In genomic region chr19:19176950-19177349, GRCh38 we compare ENCODE assay signal across 22 cellular contexts. TPM values are rescaled to one million over a fixed set of nuclear protein-coding genes. Genes with fewer than 3 reads are reported as not detected.
A peak's percentile ranks its signal among the peaks of the same experiment; 100 is the strongest.
DNase-seq lines count a peak whose midpoint lies in the region; ATAC-seq, FAIRE-seq and TF ChIP-seq lines count a peak whose summit lies in the region.
"Had no signal": no experiment of that assay in that cellular context is flagged by ENCODE, and none has a peak within 500 bp of the region (broad histone marks: within the 10 kb centered on the region; RNA-seq: fewer than 3 reads in every experiment).

No MANE protein-coding gene starts in this region.

- no peak overlapping the region for H2BK120ac ChIP-seq in IMR-90 (ENCODE audit: low read depth, low read length)

- H3K4me2 ChIP-seq in IMR-90 (ENCODE audit: low read depth, low read length) (no peak overlapping the region), K562 (ENCODE audit: insufficient read depth, low read length) (no peak overlapping the region)
- H3K4me2 ChIP-seq: A549; BLaER1 treated with 17β-estradiol and CSF1 and Interleukin-3, amounts not matched to agents 10 nM and 100 nM had no signal

- TF ChIP-seq CTCF in IMR-90 (conservative IDR thresholded peaks at IDR 0.05; ENCODE audit: low read depth, low read length) (no peak), K562 (IDR thresholded peaks at IDR 0.05 in 2 of 3, conservative IDR thresholded peaks at IDR 0.05 in 1 of 3; ENCODE audit: insufficient read depth in 2 of 3, low read depth in 1 of 3, low read length in 3 of 3) (no peak)

- H3K56ac ChIP-seq in IMR-90 (ENCODE audit: extremely low read depth, insufficient read depth, low read length), result no peak overlapping the region

- in situ Hi-C loops in IMR-90 (cut with MboI; ENCODE audit: low sequenced_read_pairs) (no loop called here), K562 (cut with MboI) (no loop called here)

- no peak overlapping the region for H4K8ac ChIP-seq in IMR-90 (ENCODE audit: low read depth in 2 of 2, low read length in 2 of 2)

- no peaks in the 10 kb centered on the region; the same call in 1 of the 2 replicates for H4K20me1 ChIP-seq in IMR-90 (ENCODE audit: insufficient read depth, low read length)
- H4K20me1 ChIP-seq in K562 (replicated peaks; ENCODE audit: control insufficient read depth, insufficient read depth, low read length), result no peaks in the 10 kb centered on the region

- H3K27me3 ChIP-seq in IMR-90 (ENCODE audit: control insufficient read depth, insufficient read depth, low read length) (no peaks in the 10 kb centered on the region), K562 (ENCODE audit: control insufficient read depth in 2 of 2, insufficient read depth in 2 of 2, low read length in 2 of 2) (no peaks in the 10 kb centered on the region)
- H3K27me3 ChIP-seq: BLaER1 treated with 17β-estradiol and CSF1 and Interleukin-3, amounts not matched to agents 10 nM and 100 nM had no signal

- H2AFZ ChIP-seq in IMR-90 (replicated peaks; ENCODE audit: low read length, poor library complexity) (no peak overlapping the region), K562 (ENCODE audit: low read depth, low read length) (no peak overlapping the region)

- H3K36me3 ChIP-seq in IMR-90 (ENCODE audit: control insufficient read depth, insufficient read depth, low read length), result peaks cover 26% of the 10 kb centered on the region
- peaks cover 25% of the 10 kb centered on the region; the same call in 1 of the 3 replicates for H3K36me3 ChIP-seq in K562 (ENCODE audit: control insufficient read depth, insufficient read depth, low read length)

- no peak overlapping the region for H3K4ac ChIP-seq in IMR-90 (ENCODE audit: low read depth, low read length)

- H3K23ac ChIP-seq in IMR-90 (ENCODE audit: low read depth, low read length), result no peak overlapping the region

- no peak for FAIRE-seq in K562 (lab: Jason Lieb, UNC)
- FAIRE-seq: A549, H54 had no signal

- POLR2A ChIA-PET in IMR-90 (lab: Charles Lee; ENCODE audit: unreplicated experiment) (no interaction called here), K562 (lab: Yijun Ruan, JAX) (no interaction called here)

- no peak for TF ChIP-seq RAD21 in IMR-90 (IDR thresholded peaks at IDR 0.05; ENCODE audit: low read length)
- TF ChIP-seq RAD21 in K562 (CRISPR knock-in tag; conservative IDR thresholded peaks at IDR 0.05 in 1 of 2, IDR thresholded peaks at IDR 0.05 in 1 of 2), result no peak

- TF ChIP-seq EP300 in K562 (IDR thresholded peaks at IDR 0.05; ENCODE audit: low read length), result no peak

- DNase-seq in EH (ENCODE audit: low read depth), result peak; percentile 14
- no peak for DNase-seq in IMR-90
- peak; percentile 25 to 61 (median 54) for DNase-seq in K562 (ENCODE audit: extremely low read depth in 1 of 4, low spot score in 3 of 4)
- DNase-seq in central memory CD4-positive, alpha-beta T cell, result no peak
- DNase-seq: CD8-positive, alpha-beta T cell; DMS53; KG1; MV-4-11; NCI-H1417; NCI-H187; NCI-H2107; NCI-H2227 treated with DMSO at 0.1 percent for 48 hours; NCI-H510A treated with DMSO at 0.1 percent for 48 hours; PC-3; RPMI8226; SIG-M5; T-helper 1 cell had no signal

- H2AK9ac ChIP-seq in IMR-90 (replicated peaks; ENCODE audit: low read depth, low read length, poor library complexity), result no peak overlapping the region

- CTCF ChIA-PET in IMR-90 (lab: Yijun Ruan, JAX) (no interaction called here), K562 (lab: Yijun Ruan, JAX; ENCODE audit: low intra/inter-chr PET ratio) (interaction anchor here (1.0 kb wide), 1 partner anchor 48 kb away, joined by 3 read pairs; no protein-coding TSS in a partner anchor)

- peaks cover 3% of the 10 kb centered on the region; the same call in 1 of the 2 replicates for H3K9me3 ChIP-seq in IMR-90 (ENCODE audit: control insufficient read depth, insufficient read depth, low read length)
- no peaks in the 10 kb centered on the region for H3K9me3 ChIP-seq in K562 (replicated peaks; ENCODE audit: control insufficient read depth, insufficient read depth, low read depth, low read length)
- H3K9me3 ChIP-seq: A549 had no signal

- H3K14ac ChIP-seq in IMR-90 (replicated peaks; ENCODE audit: low read depth, low read length), result no peak overlapping the region

- H3K27ac ChIP-seq in IMR-90 (ENCODE audit: insufficient read depth, low read length), result no peak overlapping the region
- no peak overlapping the region for H3K27ac ChIP-seq in K562 (ENCODE audit: extremely low read depth, low read depth, low read length)
- H3K27ac ChIP-seq: A549; BLaER1 treated with 17β-estradiol and CSF1 and Interleukin-3, amounts not matched to agents 10 nM and 100 nM had no signal

- dilution Hi-C loops in IMR-90 (cut with HindIII; ENCODE audit: low sequenced_read_pairs, unreplicated experiment), result no loop called here

- no peak overlapping the region for H2BK15ac ChIP-seq in IMR-90 (ENCODE audit: low read depth, low read length)

- no peak overlapping the region for H3K4me3 ChIP-seq in IMR-90 (ENCODE audit: insufficient read depth, low read depth, low read length)
- H3K4me3 ChIP-seq in K562, result no peak overlapping the region
- H3K4me3 ChIP-seq: A549; BLaER1 treated with 17β-estradiol and CSF1 and Interleukin-3, amounts not matched to agents 10 nM and 100 nM had no signal

- no peaks in the 10 kb centered on the region for H3K79me2 ChIP-seq in K562 (ENCODE audit: control insufficient read depth, insufficient read depth, low read length)

- peaks cover 6% of the 10 kb centered on the region for H3K9me1 ChIP-seq in IMR-90 (ENCODE audit: insufficient read depth, low read length)
- H3K9me1 ChIP-seq in K562 (ENCODE audit: control insufficient read depth, insufficient read depth, low read length), result peaks cover 9% of the 10 kb centered on the region

- H4K91ac ChIP-seq in IMR-90 (ENCODE audit: insufficient read depth, low read depth, low read length), result no peak overlapping the region

- H2AK5ac ChIP-seq in IMR-90 (ENCODE audit: low read depth, low read length), result no peak overlapping the region

- H3K4me1 ChIP-seq in IMR-90 (ENCODE audit: control insufficient read depth, insufficient read depth, low read length) (peaks cover 7% of the 10 kb centered on the region), K562 (replicated peaks in 1 of 2; ENCODE audit: control insufficient read depth in 2 of 2, insufficient read depth in 2 of 2, low read length in 2 of 2) (peaks cover 23 to 37% of the 10 kb centered on the region in 2 experiments)

- intact Hi-C loops in IMR-90 (cut with micrococcal nuclease), result loop anchor here (10.0 kb wide), 1 partner anchor 112 kb away; the partner anchor contains the start of gene SLC25A42
- intact Hi-C loops in K562 (cut with micrococcal nuclease), result no loop called here

- no peak overlapping the region for H2BK5ac ChIP-seq in IMR-90 (ENCODE audit: low read depth, low read length, poor library complexity, severe bottlenecking)

- no peak for ATAC-seq in IMR-90 (ENCODE audit: low read depth)
- ATAC-seq in K562, result no peak
- no peak for ATAC-seq in GM21825 (IDR thresholded peaks at IDR 0.05; ENCODE audit: unreplicated experiment)
- no peak for ATAC-seq in HG03135 (IDR thresholded peaks at IDR 0.05; ENCODE audit: unreplicated experiment)
- ATAC-seq: A549; CD8-positive, alpha-beta T cell; PC-3 had no signal

- no peak overlapping the region for H3K18ac ChIP-seq in IMR-90 (ENCODE audit: low read depth, low read length)

- no CpG with 5 or more reads among the region's 8 CpGs for WGBS in IMR-90 (ENCODE audit: extremely low coverage in 2 of 2, insufficient read length in 1 of 2), 2 experiments
- 67% methylated on average over 8 of the region's 8 CpGs for WGBS in K562 (ENCODE audit: insufficient coverage, low coverage, missing lambda C conversion rate)

- no peak overlapping the region for H4K5ac ChIP-seq in IMR-90 (ENCODE audit: low read depth, low read length)

- no peak overlapping the region for H3K9ac ChIP-seq in IMR-90 (ENCODE audit: low read depth, low read length)
- 0 out of 4 replicates have a peak overlapping the region, but pooled peaks of 1 of the 2 experiments have one; percentile 10 for H3K9ac ChIP-seq in K562 (ENCODE audit: insufficient read depth in 1 of 2, low read depth in 2 of 2, low read length in 2 of 2)
- H3K9ac ChIP-seq: BLaER1 treated with 17β-estradiol and CSF1 and Interleukin-3, amounts not matched to agents 10 nM and 100 nM had no signal

- H3K79me1 ChIP-seq in IMR-90 (ENCODE audit: low read depth in 1 of 2, low read length in 2 of 2), result no peaks in the 10 kb centered on the region

- TF ChIP-seq POLR2A in IMR-90 (IDR thresholded peaks at IDR 0.05; ENCODE audit: low read depth, low read length) (no peak), K562 (conservative IDR thresholded peaks at IDR 0.05) (no peak)

- no peak overlapping the region for H2BK20ac ChIP-seq in IMR-90 (ENCODE audit: low read depth, low read length)

- BruUV-seq in IMR-90 (replicated peaks; lab: Mats Ljungman, UMichigan) (no TSS peak), K562 (replicated peaks; lab: Mats Ljungman, UMichigan) (no TSS peak)

RNA-seq across cellular contexts. Expression of gene MEF2B, which starts 6.9 kb away (rescaled TPM):
- total RNA-seq in IMR-90 (2012; rRNA removed), result under 0.01 and 0.18 TPM in 2 replicates
- 0.80 and 0.94 TPM in 2 replicates for polyA plus RNA-seq in IMR-90 (2012; rRNA removed)
- polyA plus RNA-seq in IMR-90 (2012; cell fraction: cytosol; rRNA removed), result 0.35 and 0.53 TPM in 2 replicates
- polyA plus RNA-seq in IMR-90 (2012; cell fraction: nucleus; rRNA removed; ENCODE audit: low replicate concordance), result 4.8 and 7.4 TPM in 2 replicates
- 1.4 TPM in 1 of 2 replicates, not detected in the other for total RNA-seq in K562 (2011; cell fraction: chromatin; rRNA removed; ENCODE audit: low replicate concordance)
- 1.2 and 1.7 TPM in 2 replicates for total RNA-seq in K562 (2011; cell fraction: nucleolus; rRNA removed)
- 1.4 and 1.8 TPM in 2 replicates for total RNA-seq in K562 (2011; cell fraction: nucleoplasm; rRNA removed)
- total RNA-seq in K562 (2014; rRNA removed), result 0.16 and 0.77 TPM in 2 replicates
- not detected in 2 replicates for total RNA-seq in K562 (2014; rRNA removed; fragmentation: Illumina TruSeq; extraction: Trizol)
- 0.14 and 0.23 TPM in 2 replicates for total RNA-seq in K562 (2015; rRNA removed; fragmentation: Illumina TruSeq; extraction: Trizol)
- 0.72 and 1.9 TPM in 2 replicates for total RNA-seq in K562 (2021)
- 0.15 and 0.26 TPM in 2 replicates for polyA plus RNA-seq in K562 (2011; rRNA removed)
- polyA plus RNA-seq in K562 (2011; cell fraction: cytosol; rRNA removed), result 0.12 and 0.25 TPM in 2 replicates
- 1.1 and 1.8 TPM in 2 replicates for polyA plus RNA-seq in K562 (2011; cell fraction: nucleus; rRNA removed)
- 0.14 and 7.0 TPM in 2 replicates for polyA plus RNA-seq in K562 (2012)
- 0.65 and 1.0 TPM in 2 replicates for polyA plus RNA-seq in K562 (2014; fragmentation: Illumina TruSeq; extraction: Trizol)
- polyA plus RNA-seq in K562 (2014; fragmentation: Nextera tagmentation; extraction: Ambion mirVana), result not detected
- polyA plus RNA-seq in K562 (2014; rRNA removed), result 0.46 and 1.1 TPM in 2 replicates
- polyA minus RNA-seq in K562 (2011; rRNA and poly(A)+ RNA removed), result not detected in 2 replicates
- polyA minus RNA-seq in K562 (2011; cell fraction: cytosol; rRNA and poly(A)+ RNA removed), result not detected in 2 replicates
- polyA minus RNA-seq in K562 (2011; cell fraction: nucleus; rRNA and poly(A)+ RNA removed), result 0.27 and 0.89 TPM in 2 replicates

RNA-seq across cellular contexts. Expression of gene BORCS8, which starts 15.0 kb away (rescaled TPM):
- total RNA-seq in IMR-90 (2012; rRNA removed) (14.7 and 16.7 TPM in 2 replicates), K562 (2014; rRNA removed) (33.3 and 33.6 TPM in 2 replicates), K562 (2014; rRNA removed; fragmentation: Illumina TruSeq; extraction: Trizol) (7.9 and 11.3 TPM in 2 replicates), K562 (2015; rRNA removed; fragmentation: Illumina TruSeq; extraction: Trizol) (16.3 and 17.3 TPM in 2 replicates), K562 (2021) (30.4 and 30.5 TPM in 2 replicates)
- polyA plus RNA-seq in IMR-90 (2012; rRNA removed) (33.9 and 40.3 TPM in 2 replicates), K562 (2011; rRNA removed) (11.2 and 12.7 TPM in 2 replicates), K562 (2014; fragmentation: Illumina TruSeq; extraction: Trizol) (24.4 and 31.3 TPM in 2 replicates), K562 (2014; fragmentation: Nextera tagmentation; extraction: Ambion mirVana) (1 to 10 TPM; 4.6 to 9.4 TPM), K562 (2014; rRNA removed) (28.7 and 29.9 TPM in 2 replicates)
- polyA plus RNA-seq in IMR-90 (2012; cell fraction: cytosol; rRNA removed), result 20.3 and 38.1 TPM in 2 replicates
- polyA plus RNA-seq in IMR-90 (2012; cell fraction: nucleus; rRNA removed; ENCODE audit: low replicate concordance), result 29.8 and 42.9 TPM in 2 replicates
- 26.1 and 65.6 TPM in 2 replicates for total RNA-seq in K562 (2011; cell fraction: chromatin; rRNA removed; ENCODE audit: low replicate concordance)
- total RNA-seq in K562 (2011; cell fraction: nucleolus; rRNA removed), result 31.4 and 35.8 TPM in 2 replicates
- total RNA-seq in K562 (2011; cell fraction: nucleoplasm; rRNA removed), result 36.1 and 51.5 TPM in 2 replicates
- polyA plus RNA-seq in K562 (2011; cell fraction: cytosol; rRNA removed), result 12.3 and 35.6 TPM in 2 replicates
- polyA plus RNA-seq in K562 (2011; cell fraction: nucleus; rRNA removed), result 20.9 and 34.2 TPM in 2 replicates
- 17.6 and 20.6 TPM in 2 replicates for polyA plus RNA-seq in K562 (2012)
- polyA minus RNA-seq in K562 (2011; rRNA and poly(A)+ RNA removed), result 3.8 and 6.9 TPM in 2 replicates
- 6.7 and 7.9 TPM in 2 replicates for polyA minus RNA-seq in K562 (2011; cell fraction: cytosol; rRNA and poly(A)+ RNA removed)
- polyA minus RNA-seq in K562 (2011; cell fraction: nucleus; rRNA and poly(A)+ RNA removed), result 5.7 and 7.3 TPM in 2 replicates

RNA-seq across cellular contexts. Expression of gene RFXANK, which starts 15.1 kb away (rescaled TPM):
- 61.4 and 68.3 TPM in 2 replicates for total RNA-seq in IMR-90 (2012; rRNA removed)
- polyA plus RNA-seq in IMR-90 (2012; rRNA removed), result 97.8 and 109 TPM in 2 replicates
- polyA plus RNA-seq in IMR-90 (2012; cell fraction: cytosol; rRNA removed), result 97.2 and 177 TPM in 2 replicates
- polyA plus RNA-seq in IMR-90 (2012; cell fraction: nucleus; rRNA removed; ENCODE audit: low replicate concordance), result 235 and 419 TPM in 2 replicates
- 68.6 and 223 TPM in 2 replicates for total RNA-seq in K562 (2011; cell fraction: chromatin; rRNA removed; ENCODE audit: low replicate concordance)
- 202 and 233 TPM in 2 replicates for total RNA-seq in K562 (2011; cell fraction: nucleolus; rRNA removed)
- 103 and 126 TPM in 2 replicates for total RNA-seq in K562 (2011; cell fraction: nucleoplasm; rRNA removed)
- total RNA-seq in K562 (2014; rRNA removed), result 152 and 203 TPM in 2 replicates
- total RNA-seq in K562 (2014; rRNA removed; fragmentation: Illumina TruSeq; extraction: Trizol), result 79.8 and 106 TPM in 2 replicates
- 158 and 164 TPM in 2 replicates for total RNA-seq in K562 (2015; rRNA removed; fragmentation: Illumina TruSeq; extraction: Trizol)
- 176 and 185 TPM in 2 replicates for total RNA-seq in K562 (2021)
- 68.6 and 70.4 TPM in 2 replicates for polyA plus RNA-seq in K562 (2011; rRNA removed)
- 91.9 and 206 TPM in 2 replicates for polyA plus RNA-seq in K562 (2011; cell fraction: cytosol; rRNA removed)
- polyA plus RNA-seq in K562 (2011; cell fraction: nucleus; rRNA removed), result 256 and 295 TPM in 2 replicates
- polyA plus RNA-seq in K562 (2012), result 186 and 218 TPM in 2 replicates
- polyA plus RNA-seq in K562 (2014; fragmentation: Illumina TruSeq; extraction: Trizol), result 181 and 187 TPM in 2 replicates
- 100 to 1,000 TPM in 1 of 2 experiments, 10 to 100 TPM in 1; 81.4 to 150 TPM for polyA plus RNA-seq in K562 (2014; fragmentation: Nextera tagmentation; extraction: Ambion mirVana)
- polyA plus RNA-seq in K562 (2014; rRNA removed), result 138 and 143 TPM in 2 replicates
- 23.8 and 46.5 TPM in 2 replicates for polyA minus RNA-seq in K562 (2011; rRNA and poly(A)+ RNA removed)
- polyA minus RNA-seq in K562 (2011; cell fraction: cytosol; rRNA and poly(A)+ RNA removed), result 50.6 and 74.2 TPM in 2 replicates
- polyA minus RNA-seq in K562 (2011; cell fraction: nucleus; rRNA and poly(A)+ RNA removed), result 71.6 and 78.2 TPM in 2 replicates

RNA-seq across cellular contexts. Expression of gene NR2C2AP, which starts 26.3 kb away (rescaled TPM):
- total RNA-seq in IMR-90 (2012; rRNA removed), result 5.4 and 6.9 TPM in 2 replicates
- 9.0 and 9.6 TPM in 2 replicates for polyA plus RNA-seq in IMR-90 (2012; rRNA removed)
- polyA plus RNA-seq in IMR-90 (2012; cell fraction: cytosol; rRNA removed), result 7.5 and 7.9 TPM in 2 replicates
- 8.5 and 9.0 TPM in 2 replicates for polyA plus RNA-seq in IMR-90 (2012; cell fraction: nucleus; rRNA removed; ENCODE audit: low replicate concordance)
- 15.0 and 44.6 TPM in 2 replicates for total RNA-seq in K562 (2011; cell fraction: chromatin; rRNA removed; ENCODE audit: low replicate concordance)
- 37.5 and 41.5 TPM in 2 replicates for total RNA-seq in K562 (2011; cell fraction: nucleolus; rRNA removed)
- 28.9 and 30.6 TPM in 2 replicates for total RNA-seq in K562 (2011; cell fraction: nucleoplasm; rRNA removed)
- 31.3 and 33.1 TPM in 2 replicates for total RNA-seq in K562 (2014; rRNA removed)
- 23.1 and 26.3 TPM in 2 replicates for total RNA-seq in K562 (2014; rRNA removed; fragmentation: Illumina TruSeq; extraction: Trizol)
- total RNA-seq in K562 (2015; rRNA removed; fragmentation: Illumina TruSeq; extraction: Trizol), result 26.4 TPM in 2 replicates
- 32.4 and 35.6 TPM in 2 replicates for total RNA-seq in K562 (2021)
- polyA plus RNA-seq in K562 (2011; rRNA removed), result 22.3 and 23.7 TPM in 2 replicates
- 19.2 and 25.1 TPM in 2 replicates for polyA plus RNA-seq in K562 (2011; cell fraction: cytosol; rRNA removed)
- polyA plus RNA-seq in K562 (2011; cell fraction: nucleus; rRNA removed), result 56.3 and 62.7 TPM in 2 replicates
- 22.1 and 26.0 TPM in 2 replicates for polyA plus RNA-seq in K562 (2012)
- polyA plus RNA-seq in K562 (2014; fragmentation: Illumina TruSeq; extraction: Trizol), result 30.3 and 33.1 TPM in 2 replicates
- 10 to 100 TPM; 55.3 to 77.4 TPM for polyA plus RNA-seq in K562 (2014; fragmentation: Nextera tagmentation; extraction: Ambion mirVana)
- 37.5 and 39.0 TPM in 2 replicates for polyA plus RNA-seq in K562 (2014; rRNA removed)
- 8.9 and 10.0 TPM in 2 replicates for polyA minus RNA-seq in K562 (2011; rRNA and poly(A)+ RNA removed)
- 5.2 and 8.1 TPM in 2 replicates for polyA minus RNA-seq in K562 (2011; cell fraction: cytosol; rRNA and poly(A)+ RNA removed)
- polyA minus RNA-seq in K562 (2011; cell fraction: nucleus; rRNA and poly(A)+ RNA removed), result 10.4 and 19.0 TPM in 2 replicates

RNA-seq across cellular contexts. Expression of gene NCAN, which starts 34.8 kb away (rescaled TPM):
- total RNA-seq in IMR-90 (2012; rRNA removed) (not detected in 2 replicates), K562 (2014; rRNA removed) (not detected in 2 replicates), K562 (2014; rRNA removed; fragmentation: Illumina TruSeq; extraction: Trizol) (not detected in 2 replicates), K562 (2015; rRNA removed; fragmentation: Illumina TruSeq; extraction: Trizol) (not detected in 2 replicates), K562 (2021) (0.04 and 0.07 TPM in 2 replicates)
- polyA plus RNA-seq in IMR-90 (2012; rRNA removed) (not detected in 2 replicates), K562 (2011; rRNA removed) (not detected in 2 replicates), K562 (2014; fragmentation: Illumina TruSeq; extraction: Trizol) (not detected in 2 replicates), K562 (2014; fragmentation: Nextera tagmentation; extraction: Ambion mirVana) (not detected), K562 (2014; rRNA removed) (not detected in 2 replicates)
- 0.01 TPM in 1 of 2 replicates, not detected in the other for polyA plus RNA-seq in IMR-90 (2012; cell fraction: cytosol; rRNA removed)
- polyA plus RNA-seq in IMR-90 (2012; cell fraction: nucleus; rRNA removed; ENCODE audit: low replicate concordance), result 0.03 and 0.14 TPM in 2 replicates
- 0.14 TPM in 1 of 2 replicates, not detected in the other for total RNA-seq in K562 (2011; cell fraction: chromatin; rRNA removed; ENCODE audit: low replicate concordance)
- under 0.01 and 0.17 TPM in 2 replicates for total RNA-seq in K562 (2011; cell fraction: nucleolus; rRNA removed)
- 0.15 TPM in 1 of 2 replicates, not detected in the other for total RNA-seq in K562 (2011; cell fraction: nucleoplasm; rRNA removed)
- polyA plus RNA-seq in K562 (2011; cell fraction: cytosol; rRNA removed), result 0.04 TPM in 1 of 2 replicates, not detected in the other
- 0.03 TPM in 1 of 2 replicates, not detected in the other for polyA plus RNA-seq in K562 (2011; cell fraction: nucleus; rRNA removed)
- 0.04 and 0.05 TPM in 2 replicates for polyA plus RNA-seq in K562 (2012)
- not detected in 2 replicates for polyA minus RNA-seq in K562 (2011; rRNA and poly(A)+ RNA removed)
- polyA minus RNA-seq in K562 (2011; cell fraction: cytosol; rRNA and poly(A)+ RNA removed), result not detected in 2 replicates
- 0.11 TPM in 1 of 2 replicates, not detected in the other for polyA minus RNA-seq in K562 (2011; cell fraction: nucleus; rRNA and poly(A)+ RNA removed)
- total RNA-seq: CD8-positive, alpha-beta T cell had no signal

Comparison
In these comparisons a context has a peak if more than half of its experiments do, and no peak if none do; other contexts are left out.
1. DNase-seq: peak in EH (single experiment) and K562 (4 of 4); none in IMR-90 (single experiment) and central memory CD4-positive, alpha-beta T cell (single experiment).